Comparison of ENCODE assay signal across 22 cellular contexts in genomic region chr20:62580733-62581132, GRCh38.
"Had no signal": no experiment of that assay in that cellular context is flagged by ENCODE, and none has a peak within 500 bp of the region (broad histone marks: within the 10 kb centered on the region; RNA-seq: fewer than 3 reads in every experiment).

No MANE protein-coding gene starts in this region.

- FAIRE-seq: K562 had no signal

- DNase-seq: activated CD4-positive, alpha-beta T cell treated with anti-CD3 and anti-CD28 coated beads for 4 hours; activated CD4-positive, alpha-beta T cell treated with anti-CD3 and anti-CD28 coated beads, Interleukin-2, amount 50 U/mL, for 4 hours; activated CD8-positive, alpha-beta memory T cell treated with anti-CD3 and anti-CD28 coated beads, Interleukin-2, amount 50 U/mL, for 48 hours; activated CD8-positive, alpha-beta T cell treated with anti-CD3 and anti-CD28 coated beads, Interleukin-2, amount 10 ng/mL, durations not matched to agents 7 days and 5 days; activated naive CD4-positive, alpha-beta T cell treated with anti-CD3 and anti-CD28 coated beads, Interleukin-2, amount 50 U/mL, for 16 hours; activated T-cell treated with anti-CD3 and anti-CD28 coated beads, Interleukin-2, amount 50 U/mL, for 1 hour; aorta; caudate nucleus; Karpas-422; MM.1S; NCI-H1105; NCI-H2171 treated with DMSO at 0.1 percent for 48 hours; NCI-H226; NCI-H510A; NCI-H69; NK-92 treated with Interleukin-12 subunit alpha and Interleukin-12 subunit beta, amount 100 ng/mL, for 24 hours; SHP77 had no signal

- H3K27ac ChIP-seq: breast epithelium, SJSA1 had no signal

- H3K4me1 ChIP-seq: breast epithelium, SJSA1 had no signal

- ATAC-seq: activated CD4-positive, CD25-positive, alpha-beta regulatory T cell treated with anti-CD3 and anti-CD28 coated beads, Interleukin-2, amount 50 U/mL, for 24 hours; K562 had no signal

- H3K4me3 ChIP-seq: breast epithelium, K562, SJSA1 had no signal

- H3K36me3 ChIP-seq: breast epithelium, SJSA1 had no signal

- H3K4me3 Mint-ChIP-seq: activated CD8-positive, alpha-beta T cell treated with anti-CD3 and anti-CD28 coated beads, Interleukin-2, amount 10 ng/mL, durations not matched to agents 7 days and 5 days; T-helper 1 cell treated with Interleukin-12 subunit alpha and Interleukin-12 subunit beta and Interleukin-4 antibody, amounts not matched to agents 30 μg/mL and 1 μg/mL, for 36 hours had no signal

- H3K27ac Mint-ChIP-seq: activated CD8-positive, alpha-beta T cell treated with anti-CD3 and anti-CD28 coated beads, Interleukin-2, amount 10 ng/mL, durations not matched to agents 7 days and 5 days; T-helper 1 cell treated with Interleukin-12 subunit alpha and Interleukin-12 subunit beta and Interleukin-4 antibody, amounts not matched to agents 30 μg/mL and 1 μg/mL, for 36 hours had no signal

- H3K9me3 Mint-ChIP-seq: T-helper 1 cell treated with Interleukin-12 subunit alpha and Interleukin-12 subunit beta and Interleukin-4 antibody, amounts not matched to agents 30 μg/mL and 1 μg/mL, for 36 hours had no signal

- H3K9me3 ChIP-seq: breast epithelium, SJSA1 had no signal
